Comparison of ENCODE assay signal across 15 cellular contexts in genomic region chr2:104855174-104856085, GRCh38. TPM values are rescaled to one million over a fixed set of nuclear protein-coding genes. Genes with fewer than 3 reads are reported as not detected.
A peak's percentile ranks its signal among the peaks of the same experiment; 100 is the strongest.
DNase-seq lines count a peak whose midpoint lies in the region; ATAC-seq, FAIRE-seq and TF ChIP-seq lines count a peak whose summit lies in the region.
"Had no signal": no experiment of that assay in that cellular context is flagged by ENCODE, and none has a peak within 500 bp of the region (broad histone marks: within the 10 kb centered on the region; RNA-seq: fewer than 3 reads in every experiment).

No MANE protein-coding gene starts in this region.

- CTCF ChIA-PET in A549 (lab: Yijun Ruan, JAX), result no interaction called here

- H3K4me2 ChIP-seq in A549 (peak overlapping the region; percentile 91), GM23338 (peak overlapping the region; percentile 75; the same call in 1 of the 2 replicates)

- H3K4me1 Mint-ChIP-seq in GM23338 (peaks cover 49% of the 10 kb centered on the region), nephron progenitor cell (peaks cover 61% of the 10 kb centered on the region)

- TF ChIP-seq CTCF in A549 (IDR thresholded peaks at IDR 0.05), result no peak
- no peak for TF ChIP-seq CTCF in GM23338 (conservative IDR thresholded peaks at IDR 0.05; ENCODE audit: low read depth in 2 of 2)
- no peak for TF ChIP-seq CTCF in dorsolateral prefrontal cortex (IDR thresholded peaks at IDR 0.05 in 54 of 56, conservative IDR thresholded peaks at IDR 0.05 in 2 of 56; ENCODE audit: low read depth in 1 of 56, partially characterized antibody in 56 of 56)
- TF ChIP-seq CTCF in nephron progenitor cell (IDR thresholded peaks at IDR 0.05), result no peak

- no peaks in the 10 kb centered on the region for H3K36me3 ChIP-seq in GM23338 (ENCODE audit: insufficient read depth)
- H3K36me3 ChIP-seq: gastrocnemius medialis, ovary had no signal

- no peak for TF ChIP-seq RAD21 in A549 (conservative IDR thresholded peaks at IDR 0.05 in 1 of 2, IDR thresholded peaks at IDR 0.05 in 1 of 2)

- H3K79me2 ChIP-seq in GM23338 (replicated peaks; ENCODE audit: insufficient read depth), result no peaks in the 10 kb centered on the region

- no peak for ATAC-seq in A549
- no peak for ATAC-seq in GM23338
- ATAC-seq in stimulated activated naive CD8-positive, alpha-beta T cell treated with anti-CD3 and anti-CD28 coated beads, Interleukin-15, Interleukin-2, amounts not matched to agents 100 U/mL and 50 U/mL, for 24 hours, result no peak
- ATAC-seq: gastrocnemius medialis had no signal

- no peak overlapping the region for H2AFZ ChIP-seq in GM23338

- no peak for TF ChIP-seq EP300 in A549 (IDR thresholded peaks at IDR 0.05)

- peaks cover 11% of the 10 kb centered on the region for H4K20me1 ChIP-seq in GM23338 (replicated peaks; ENCODE audit: insufficient read depth)

- H3K4me3 ChIP-seq in A549, result peak overlapping the region; percentile 44
- H3K4me3 ChIP-seq in GM23338, result peak overlapping the region; percentile 46; the same call in 1 of the 2 replicates
- H3K4me3 ChIP-seq in dorsolateral prefrontal cortex, result peak overlapping the region; percentile 62 to 93 (median 80)
- H3K4me3 ChIP-seq: ovary had no signal

- 100% methylated on average over 4 of the region's 139 CpGs for WGBS in A549 (ENCODE audit: missing lambda C conversion rate)

- FAIRE-seq in A549 (lab: Jason Lieb, UNC), result no peak

- H3K36me3 Mint-ChIP-seq in GM23338 (ENCODE audit: low read depth) (no peaks in the 10 kb centered on the region; the same call in 2 of the 3 replicates), nephron progenitor cell (ENCODE audit: low read depth) (no peaks in the 10 kb centered on the region)

- H3K27me3 Mint-ChIP-seq in GM23338 (ENCODE audit: insufficient read depth, low read depth, poor library complexity), result peaks cover 83% of the 10 kb centered on the region
- peaks cover 88% of the 10 kb centered on the region for H3K27me3 Mint-ChIP-seq in nephron progenitor cell (ENCODE audit: low read depth, poor library complexity)

- H3K9me2 ChIP-seq in GM23338 (ENCODE audit: insufficient read depth), result no peaks in the 10 kb centered on the region

- TF ChIP-seq POLR2A in A549 (IDR thresholded peaks at IDR 0.05; ENCODE audit: low read length), result no peak

- DNase-seq in A549 (ENCODE audit: low read depth in 1 of 2, low spot score in 1 of 2) (no peak), GM23338 (ENCODE audit: low spot score) (peak; percentile 27), dorsolateral prefrontal cortex (peak in 1 of 10 donors; percentile 41), nephron progenitor cell (peak; percentile 58), KG1 (lab: John Stamatoyannopoulos, UW) (no peak), pons (ENCODE audit: low spot score) (no peak)
- no peak for DNase-seq in stimulated activated naive CD8-positive, alpha-beta T cell treated with anti-CD3 and anti-CD28 coated beads, Interleukin-15, Interleukin-2, amounts not matched to agents 100 U/mL and 50 U/mL, for 24 hours
- no peak for DNase-seq in activated naive CD4-positive, alpha-beta T cell treated with Interleukin-2 at 50 U/mL for 16 hours
- DNase-seq: activated B cell treated with CpG ODN at 0.5 μM for 24 hours, gastrocnemius medialis, NCI-H1417 treated with DMSO at 0.1 percent for 48 hours, ovary, SHP77 had no signal

- H3K4me1 ChIP-seq in A549 (peaks cover 12% of the 10 kb centered on the region; the same call in 1 of the 3 replicates), GM23338 (ENCODE audit: insufficient read depth) (peaks cover 53% of the 10 kb centered on the region)

- intact Hi-C loops in dorsolateral prefrontal cortex (cut with DNase I), result no loop called here

- no peak overlapping the region for H3K4me3 Mint-ChIP-seq in GM23338
- H3K4me3 Mint-ChIP-seq in nephron progenitor cell, result no peak overlapping the region

- no peaks in the 10 kb centered on the region for H3K9me3 ChIP-seq in A549
- H3K9me3 ChIP-seq: gastrocnemius medialis, ovary had no signal

- H3F3A ChIP-seq in GM23338 (replicated peaks; ENCODE audit: low read depth), result peaks cover 26% of the 10 kb centered on the region

- no peak overlapping the region for H3K27ac Mint-ChIP-seq in GM23338
- H3K27ac Mint-ChIP-seq in nephron progenitor cell, result no peak overlapping the region

- H3K27ac ChIP-seq in A549, result no peak overlapping the region
- H3K27ac ChIP-seq in GM23338 (ENCODE audit: low read depth), result no peak overlapping the region
- H3K27ac ChIP-seq in dorsolateral prefrontal cortex, result peak overlapping the region in 58 of 59 donors; percentile 77 to 100 (median 99)
- H3K27ac ChIP-seq: C4-2B, gastrocnemius medialis, ovary had no signal

- H3K9me3 Mint-ChIP-seq in GM23338 (peaks cover 4% of the 10 kb centered on the region), nephron progenitor cell (peaks cover 4% of the 10 kb centered on the region)

- POLR2A ChIA-PET in A549 (lab: Yijun Ruan, JAX), result no interaction called here

- H3K27me3 ChIP-seq in GM23338 (ENCODE audit: insufficient read depth) (peaks cover 84% of the 10 kb centered on the region), dorsolateral prefrontal cortex (peaks cover 0 to 11% (median 0%) of the 10 kb centered on the region in 45 donors)
- H3K27me3 ChIP-seq: ovary had no signal

TF ChIP-seq in A549, 52 proteins besides CTCF, POLR2A, EP300 and RAD21 (continues in another document):
- no peak for TF ChIP-seq HDAC2 (IDR thresholded peaks at IDR 0.05)
- TF ChIP-seq PBX3 (IDR thresholded peaks at IDR 0.05), result no peak
- TF ChIP-seq SREBF2 (IDR thresholded peaks at IDR 0.05), result no peak
- TF ChIP-seq BHLHE40 (IDR thresholded peaks at IDR 0.05; ENCODE audit: low read depth, low read length), result no peak
- no peak for TF ChIP-seq ELK1 (IDR thresholded peaks at IDR 0.05; ENCODE audit: low read depth, low read length)
- no peak for TF ChIP-seq KDM5A (IDR thresholded peaks at IDR 0.05)

TF ChIP-seq in GM23338, 12 proteins besides CTCF, POLR2A, EP300 and RAD21 (continues in another document):
- TF ChIP-seq POLR2AphosphoS5 (IDR thresholded peaks at IDR 0.05; ENCODE audit: low read depth) (no peak), ETS1 (IDR thresholded peaks at IDR 0.05) (no peak), ZNF331 (CRISPR knock-in tag; IDR thresholded peaks at IDR 0.05; ENCODE audit: low read depth) (no peak), EZH2 (IDR thresholded peaks at IDR 0.05; ENCODE audit: low read depth, unreplicated experiment) (peak; percentile 36), EZH2phosphoT487 (IDR thresholded peaks at IDR 0.05; ENCODE audit: unreplicated experiment) (peak; percentile 77), ZNF114 (CRISPR knock-in tag; IDR thresholded peaks at IDR 0.05) (no peak), REST (IDR thresholded peaks at IDR 0.05; ENCODE audit: unreplicated experiment) (no peak), JUNB (IDR thresholded peaks at IDR 0.05; ENCODE audit: unreplicated experiment) (no peak), STAT1 (IDR thresholded peaks at IDR 0.05; ENCODE audit: unreplicated experiment) (no peak)

RNA-seq across cellular contexts. Expression of gene POU3F3, which starts 1.5 kb away (rescaled TPM):
- polyA plus RNA-seq in A549 (2011; rRNA removed) (not detected in 2 replicates), A549 (2017; fragmentation: RNase III; extraction: RNeasy Plus Mini Kit Qiagen cat#74134 plus additional on column Dnase treatment) (0.03 TPM in 1 of 3 replicates, not detected in the others), GM23338 (2016; fragmentation: Nextera tagmentation; extraction: Ambion mirVana) (0.06 and 0.14 TPM in 2 replicates)
- not detected in 2 replicates for polyA plus RNA-seq in A549 (2012; cell fraction: cytosol; rRNA removed)
- 0.04 TPM in 2 replicates for polyA plus RNA-seq in A549 (2012; cell fraction: nucleus; rRNA removed)
- polyA minus RNA-seq in A549 (2011; rRNA and poly(A)+ RNA removed), result not detected in 2 replicates
- total RNA-seq in GM23338 (2014; rRNA removed; shearing (Covaris generic)), result 0.24 TPM in 1 of 2 replicates, not detected in the other
- 100 to 1,000 TPM in 4 of 120 experiments, 10 to 100 TPM in 116; 43.0 to 120 (median 66.2) TPM for total RNA-seq in dorsolateral prefrontal cortex
- total RNA-seq: activated B cell treated with CpG ODN at 0.5 μM for 24 hours, gastrocnemius medialis, liver had no signal
- polyA plus RNA-seq: liver, ovary had no signal

Comparison
In these comparisons a context has a peak if more than half of its experiments do, and no peak if none do; other contexts are left out.
1. DNase-seq: peak in GM23338 (single experiment) and nephron progenitor cell (single experiment); none in A549 (0 of 2), stimulated activated naive CD8-positive, alpha-beta T cell treated with anti-CD3 and anti-CD28 coated beads, Interleukin-15, Interleukin-2, amounts not matched to agents 100 U/mL and 50 U/mL, for 24 hours (single experiment), activated naive CD4-positive, alpha-beta T cell treated with Interleukin-2 at 50 U/mL for 16 hours (single experiment), KG1 (single experiment) and pons (single experiment).
2. H3K27ac ChIP-seq: peak in dorsolateral prefrontal cortex (58 of 59); none in A549 (0 of 2) and GM23338 (single experiment).
3. RNA of gene POU3F3, which starts 1.5 kb away (total RNA-seq): 43.0 to 120 TPM in dorsolateral prefrontal cortex; 0.24 TPM in GM23338; every median in the first group is over 10 times any median in the second.
4. Peak in every context shown above with its lines, with median percentiles within 50 percentile points of each other: H3K4me3 ChIP-seq.